Comparison of ENCODE assay signal across 11 cellular contexts in the genomic region with DNA sequence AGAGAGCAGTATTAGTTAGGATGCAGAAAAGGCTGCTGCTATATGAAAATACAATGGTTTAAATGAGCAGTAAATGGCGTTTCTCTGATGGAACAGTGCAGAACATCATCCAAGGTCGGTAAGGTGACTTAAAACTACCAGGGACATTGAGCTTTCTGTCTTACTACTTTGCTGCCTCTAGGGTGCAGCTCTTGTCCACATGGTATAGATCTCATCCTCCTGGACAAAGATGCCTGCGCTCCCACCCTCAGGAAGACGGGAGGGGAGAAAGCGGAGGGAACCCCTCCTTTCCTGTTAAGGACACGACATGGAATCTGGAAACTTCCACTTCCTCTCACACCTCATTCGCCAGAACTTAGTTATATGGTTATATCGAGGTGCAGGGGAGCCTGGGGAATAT.
DNase-seq lines count a peak whose midpoint lies in the region; ATAC-seq and TF ChIP-seq lines count a peak whose summit lies in the region.
"Had no signal": no experiment of that assay in that cellular context is flagged by ENCODE, and none has a peak within 500 bp of the region (broad histone marks: within the 10 kb centered on the region; RNA-seq: fewer than 3 reads in every experiment).

No MANE protein-coding gene starts in this region.

- H3K4me1 ChIP-seq in body of pancreas, result no peaks in the 10 kb centered on the region
- H3K4me1 ChIP-seq in liver (ENCODE audit: control insufficient read depth in 4 of 4, insufficient read depth in 4 of 4, low read length in 3 of 4), result no peaks in the 10 kb centered on the region

- TF ChIP-seq CTCF in body of pancreas (IDR thresholded peaks at IDR 0.05) (peak in 6 of 7 experiments; percentile 8 to 54 (median 37)), liver (IDR thresholded peaks at IDR 0.05; ENCODE audit: low read depth, low read length, missing input control) (peak; percentile 44)

- TF ChIP-seq POLR2A in body of pancreas (IDR thresholded peaks at IDR 0.05), result no peak

- 40 to 42% methylated on average over 8 of the region's 8 CpGs for WGBS in body of pancreas, 2 donors
- WGBS in liver, result 56% methylated on average over 8 of the region's 8 CpGs

- DNase-seq in D341Med (ENCODE audit: low spot score) (peak; percentile 21), M059J (ENCODE audit: low read depth) (peak; percentile 60), body of pancreas (peak in 3 of 4 donors; percentile 12 to 19 (median 12)), NCI-H1048 (lab: John Stamatoyannopoulos, UW) (no peak), GF-D8 (lab: John Stamatoyannopoulos, UW) (no peak)
- DNase-seq in activated CD4-positive, alpha-beta T cell treated with anti-CD3 and anti-CD28 coated beads for 1 hour, result no peak
- DNase-seq in activated CD4-positive, CD25-positive, alpha-beta regulatory T cell (lab: John Stamatoyannopoulos, UW), result no peak
- DNase-seq: immature natural killer cell; stimulated activated naive CD8-positive, alpha-beta T cell treated with anti-CD3 and anti-CD28 coated beads, Interleukin-15, Interleukin-2, amounts not matched to agents 100 U/mL and 50 U/mL, for 24 hours had no signal

- H3K27me3 ChIP-seq in body of pancreas, result no peaks in the 10 kb centered on the region
- no peaks in the 10 kb centered on the region for H3K27me3 ChIP-seq in liver (ENCODE audit: control insufficient read depth in 4 of 4, insufficient read depth in 4 of 4, low read length in 3 of 4)

- H3K27ac ChIP-seq in body of pancreas, result no peak overlapping the region
- H3K27ac ChIP-seq in liver (ENCODE audit: low read depth in 1 of 2, low read length in 2 of 2), result no peak overlapping the region

- peak; percentile 50 for ATAC-seq in body of pancreas
- ATAC-seq: stimulated activated naive CD8-positive, alpha-beta T cell treated with anti-CD3 and anti-CD28 coated beads, Interleukin-15, Interleukin-2, amounts not matched to agents 100 U/mL and 50 U/mL, for 24 hours had no signal

- TF ChIP-seq RAD21 in liver (IDR thresholded peaks at IDR 0.05), result peak; percentile 76 to 80

- H3K9me3 ChIP-seq in body of pancreas (no peaks in the 10 kb centered on the region), liver (ENCODE audit: control insufficient read depth in 4 of 4, low read length in 3 of 4) (no peaks in the 10 kb centered on the region)

- H3K4me3 ChIP-seq in body of pancreas (no peak overlapping the region), liver (ENCODE audit: low read depth in 1 of 3, low read length in 3 of 3) (no peak overlapping the region)
- H3K4me3 ChIP-seq: skin epidermis had no signal

- intact Hi-C loops in body of pancreas (cut with DNase I), result no loop called here

- H3K36me3 ChIP-seq in body of pancreas (replicated peaks in 1 of 2; ENCODE audit: insufficient read depth in 1 of 2, low read depth in 2 of 2) (no peaks in the 10 kb centered on the region), liver (ENCODE audit: control insufficient read depth in 4 of 4, insufficient read depth in 3 of 4, low read depth in 1 of 4, low read length in 3 of 4) (no peaks in the 10 kb centered on the region)

- H3K9ac ChIP-seq in liver (ENCODE audit: low read depth in 1 of 2, low read length in 2 of 2), result no peak overlapping the region

TF ChIP-seq in liver, 16 proteins besides CTCF, POLR2A, EP300 and RAD21:
- no peak for TF ChIP-seq EGR1 (IDR thresholded peaks at IDR 0.05; ENCODE audit: low read depth in 2 of 2)

Comparison
In these comparisons a context has a peak if more than half of its experiments do, and no peak if none do; other contexts are left out.
1. DNase-seq: peak in D341Med (single experiment), M059J (single experiment) and body of pancreas (3 of 4); none in NCI-H1048 (single experiment), activated CD4-positive, alpha-beta T cell treated with anti-CD3 and anti-CD28 coated beads for 1 hour (single experiment), GF-D8 (single experiment) and activated CD4-positive, CD25-positive, alpha-beta regulatory T cell (0 of 4).